In genomic region chr11:68121067-68121899, GRCh38 we compare ENCODE assay signal across 8 cellular contexts. TPM values are rescaled to one million over a fixed set of nuclear protein-coding genes. Genes with fewer than 3 reads are reported as not detected.
DNase-seq lines count a peak whose midpoint lies in the region; ATAC-seq, FAIRE-seq and TF ChIP-seq lines count a peak whose summit lies in the region.

CHKA (minus strand) TSS chr11:68121388; CDS start chr11:68121177, 211 bp downstream.

- FAIRE-seq in RCC 7860 (lab: Jason Lieb, UNC), result no peak

- peak within 1 kb of the TSS; percentile 85 for H3K27ac Mint-ChIP-seq in activated T-cell treated with anti-CD3 and anti-CD28 coated beads, Interleukin-2, amount 50 U/mL, for 72 hours

- intact Hi-C loops in esophagus muscularis mucosa (cut with DNase I), result loop anchor here (5.0 kb wide), 1 partner anchor 84 kb away; the partner anchor contains the start of gene TCIRG1

- peak; percentile 85 for DNase-seq in DMS79 (lab: John Stamatoyannopoulos, UW)
- peak; percentile 64 for DNase-seq in Jurkat, Clone E6-1 (ENCODE audit: low read depth, low spot score)
- DNase-seq in RCC 7860 (ENCODE audit: low spot score), result peak; percentile 63
- DNase-seq in activated T-cell treated with anti-CD3 and anti-CD28 coated beads, Interleukin-2, amount 50 U/mL, for 72 hours, result peak; percentile 94 to 95
- peak; percentile 96 for DNase-seq in esophagus muscularis mucosa (ENCODE audit: extremely low spot score)
- peak; percentile 94 for DNase-seq in myocyte (ENCODE audit: low read depth)
- peak; percentile 71 to 91 for DNase-seq in stimulated activated CD8-positive, alpha-beta memory T cell treated with anti-CD3 and anti-CD28 coated beads, Interleukin-7, amount 100 ng/mL, for 4 hours (ENCODE audit: low read depth in 2 of 2)

- no peaks in the 10 kb centered on the region for H3K9me3 ChIP-seq in esophagus muscularis mucosa

- 2% methylated on average over 13 of the region's 107 CpGs for WGBS in esophagus muscularis mucosa

- no peak for TF ChIP-seq POLR2A in esophagus muscularis mucosa (IDR thresholded peaks at IDR 0.05; ENCODE audit: low read depth)

- ATAC-seq in GM21717 (IDR thresholded peaks at IDR 0.05; ENCODE audit: unreplicated experiment), result peak; percentile 72
- peak; percentile 93 to 95 for ATAC-seq in activated T-cell treated with anti-CD3 and anti-CD28 coated beads, Interleukin-2, amount 50 U/mL, for 72 hours (replicated peaks in 1 of 2)

- peaks cover 21% of the 10 kb centered on the region for H3K4me1 Mint-ChIP-seq in activated T-cell treated with anti-CD3 and anti-CD28 coated beads, Interleukin-2, amount 50 U/mL, for 72 hours (ENCODE audit: low read depth)

- TF ChIP-seq EP300 in esophagus muscularis mucosa (IDR thresholded peaks at IDR 0.05), result no peak

- H3K4me3 ChIP-seq in Jurkat, Clone E6-1 (ENCODE audit: low read length), result peak within 1 kb of the TSS; percentile 65
- peak within 1 kb of the TSS; percentile 66 to 97 (median 78) for H3K4me3 ChIP-seq in esophagus muscularis mucosa

- peaks cover 0 to 2% of the 10 kb centered on the region in 2 donors for H3K36me3 Mint-ChIP-seq in activated T-cell treated with anti-CD3 and anti-CD28 coated beads, Interleukin-2, amount 50 U/mL, for 72 hours (ENCODE audit: insufficient read depth in 2 of 2)

- TF ChIP-seq CTCF in esophagus muscularis mucosa (IDR thresholded peaks at IDR 0.05), result peak in 1 of 3 experiments; percentile 3

- H3K36me3 ChIP-seq in esophagus muscularis mucosa, result no peaks in the 10 kb centered on the region

- H3K9me3 Mint-ChIP-seq in activated T-cell treated with anti-CD3 and anti-CD28 coated beads, Interleukin-2, amount 50 U/mL, for 72 hours, result no peaks in the 10 kb centered on the region

- peak within 1 kb of the TSS; percentile 82 to 95 for H3K4me3 Mint-ChIP-seq in activated T-cell treated with anti-CD3 and anti-CD28 coated beads, Interleukin-2, amount 50 U/mL, for 72 hours

- no peaks in the 10 kb centered on the region for H3K27me3 Mint-ChIP-seq in activated T-cell treated with anti-CD3 and anti-CD28 coated beads, Interleukin-2, amount 50 U/mL, for 72 hours (ENCODE audit: low read depth)

- peaks cover 34 to 55% (median 49%) of the 10 kb centered on the region in 4 donors for H3K4me1 ChIP-seq in esophagus muscularis mucosa

- H3K27me3 ChIP-seq in esophagus muscularis mucosa, result no peaks in the 10 kb centered on the region

- H3K27ac ChIP-seq in esophagus muscularis mucosa (replicated peaks in 1 of 4), result peak within 1 kb of the TSS; percentile 91 to 99 (median 96)

RNA-seq across cellular contexts. Expression of gene CHKA, which starts in this region (rescaled TPM):
- 15.0 TPM for polyA plus RNA-seq in Jurkat, Clone E6-1 (2012; ENCODE audit: insufficient read depth, insufficient read length)
- total RNA-seq in activated T-cell treated with anti-CD3 and anti-CD28 coated beads, Interleukin-2, amount 50 U/mL, for 72 hours, result 10 to 100 TPM; 11.6 to 16.7 TPM
- total RNA-seq in esophagus muscularis mucosa, result 10 to 100 TPM; 13.8 to 20.3 (median 18.3) TPM
- 12.0 and 15.3 TPM in 2 replicates for total RNA-seq in myocyte
- 16.8 TPM for polyA plus RNA-seq in myocyte (2012)

Comparison
In these comparisons a context has a peak if more than half of its experiments do, and no peak if none do; other contexts are left out.
1. Peak in every context shown above with its lines: DNase-seq, ATAC-seq, H3K4me3 ChIP-seq and H3K27ac ChIP-seq.